In the genomic region with DNA sequence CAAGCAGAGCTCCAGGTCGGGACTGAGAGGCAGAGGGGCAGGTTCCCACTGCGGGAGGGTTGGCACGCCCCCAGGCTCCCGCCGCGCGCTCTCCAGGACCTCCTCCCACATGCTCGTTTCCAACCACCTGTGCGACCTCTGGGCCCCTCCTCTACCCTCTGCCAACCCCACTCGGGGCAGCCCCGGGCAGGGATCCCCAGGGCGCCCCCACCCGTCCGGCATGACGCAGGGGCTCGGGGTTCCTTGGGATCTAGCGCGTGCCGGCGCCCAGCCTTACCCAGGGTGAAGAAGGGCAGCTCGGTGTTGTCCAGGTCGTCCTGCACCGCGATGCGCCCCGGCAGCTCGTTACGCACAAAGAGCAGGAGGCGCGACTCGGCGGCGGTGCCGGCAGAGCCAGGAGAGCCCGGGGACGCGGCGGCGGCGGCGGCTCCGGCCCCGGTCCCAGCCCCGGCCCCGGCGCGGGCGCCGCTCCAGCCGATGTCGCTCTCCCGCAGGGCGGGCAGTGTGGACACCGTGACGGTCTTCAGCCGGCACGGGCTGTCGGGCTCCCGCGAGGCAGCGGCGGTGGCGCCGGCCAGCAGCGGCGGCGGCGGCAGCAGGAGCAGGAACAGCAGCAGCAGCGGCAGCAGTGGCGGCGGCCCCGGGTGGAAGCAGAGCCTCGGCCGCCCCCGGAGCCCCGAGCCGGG, we compare ENCODE assay signal across 9 cellular contexts. TPM values are rescaled to one million over a fixed set of nuclear protein-coding genes. Genes with fewer than 3 reads are reported as not detected.
DNase-seq lines count a peak whose midpoint lies in the region; ATAC-seq and TF ChIP-seq lines count a peak whose summit lies in the region.
"Had no signal": no experiment of that assay in that cellular context is flagged by ENCODE, and none has a peak within 500 bp of the region (broad histone marks: within the 10 kb centered on the region; RNA-seq: fewer than 3 reads in every experiment).

No MANE protein-coding gene starts in this region.

- peak overlapping the region; percentile 10; the same call in 1 of the 2 replicates for H3K4me3 ChIP-seq in AG04450 (ENCODE audit: low read depth, low read length)
- H3K4me3 ChIP-seq in cardiac fibroblast (replicated peaks in 1 of 2; ENCODE audit: low read depth in 2 of 2, low read length in 2 of 2): peak overlapping the region; percentile 26 to 32
- peak overlapping the region; percentile 16 to 47 (median 21) for H3K4me3 ChIP-seq in right lobe of liver

- H3K36me3 ChIP-seq in right lobe of liver: no peaks in the 10 kb centered on the region

- TF ChIP-seq CTCF in AG04450 (IDR thresholded peaks at IDR 0.05; ENCODE audit: low read depth, low read length) (no peak), cardiac fibroblast (IDR thresholded peaks at IDR 0.05; ENCODE audit: low read depth, low read length) (no peak), right lobe of liver (IDR thresholded peaks at IDR 0.05) (no peak), type B pancreatic cell (conservative IDR thresholded peaks at IDR 0.05) (no peak)

- peak overlapping the region; percentile 90 for H3K4me3 Mint-ChIP-seq in type B pancreatic cell
- H3K4me3 Mint-ChIP-seq: activated T-cell treated with anti-CD3 and anti-CD28 coated beads, Interleukin-2, amount 50 U/mL, for 4 hours had no signal

- DNase-seq in AG04450 (ENCODE audit: low read depth, low spot score) (no peak), HEK293T (ENCODE audit: extremely low spot score) (peak; percentile 25), cardiac fibroblast (ENCODE audit: low read depth in 2 of 2) (peak in 1 of 2 donors; percentile 12), right lobe of liver (peak; percentile 41 to 58 (median 49)), type B pancreatic cell (ENCODE audit: extremely low spot score, unreplicated experiment) (no peak), mesenteric fat pad (ENCODE audit: low spot score) (no peak), activated T-cell treated with anti-CD3 and anti-CD28 coated beads for 4 hours (no peak)
- DNase-seq in stimulated activated CD4-positive, alpha-beta T cell treated with anti-CD3 and anti-CD28 coated beads, Interleukin-4, amount 100 ng/mL, for 24 hours: no peak
- DNase-seq: activated T-cell treated with anti-CD3 and anti-CD28 coated beads, Interleukin-2, amount 50 U/mL, for 4 hours had no signal

- CTCF ChIA-PET in AG04450 (lab: Charles Lee) (no interaction called here), HEK293T (lab: Yijun Ruan, JAX) (no interaction called here)

- no peaks in the 10 kb centered on the region for H3K9me3 Mint-ChIP-seq in type B pancreatic cell

- ATAC-seq in right lobe of liver: peak; percentile 56 to 73 (median 69)

- 0% methylated on average over 7 of the region's 77 CpGs for WGBS in right lobe of liver (ENCODE audit: insufficient coverage, low coverage, low lambda C conversion rate, missing lambda C conversion rate)

- no peaks in the 10 kb centered on the region for H3K4me1 Mint-ChIP-seq in type B pancreatic cell (ENCODE audit: unreplicated experiment)

- no peaks in the 10 kb centered on the region for H3K36me3 Mint-ChIP-seq in type B pancreatic cell

- H3K4me1 ChIP-seq in right lobe of liver: peaks cover 0 to 9% (median 0%) of the 10 kb centered on the region in 4 donors

- TF ChIP-seq POLR2A in right lobe of liver (IDR thresholded peaks at IDR 0.05): no peak

- H3K27me3 Mint-ChIP-seq in type B pancreatic cell: peaks cover 45% of the 10 kb centered on the region

- H3K27me3 ChIP-seq in AG04450 (ENCODE audit: control insufficient read depth, insufficient read depth, low read length) (peaks cover 23% of the 10 kb centered on the region), right lobe of liver (peaks cover 0 to 19% of the 10 kb centered on the region in 2 donors)

- peak overlapping the region; percentile 44 for H3K27ac Mint-ChIP-seq in type B pancreatic cell

- POLR2A ChIA-PET in AG04450 (lab: Yijun Ruan, JAX) (no interaction called here), HEK293T (lab: Yijun Ruan, JAX) (no interaction called here)

- intact Hi-C loops in right lobe of liver (cut with DNase I): no loop called here

- H3K9me3 ChIP-seq in AG04450 (ENCODE audit: control insufficient read depth, insufficient read depth, low read length) (no peaks in the 10 kb centered on the region; the same call in 1 of the 2 replicates), right lobe of liver (no peaks in the 10 kb centered on the region)

- H3K27ac ChIP-seq in AG04450 (ENCODE audit: low read depth, low read length) (no peak overlapping the region), right lobe of liver (no peak overlapping the region)

TF ChIP-seq in HEK293T, 16 proteins besides CTCF, POLR2A, EP300 and RAD21:
- no peak for TF ChIP-seq FOXM1 (IDR thresholded peaks at IDR 0.05; ENCODE audit: borderline replicate concordance)

RNA-seq across cellular contexts. Expression of gene ASTN2, which starts 0.5 kb away (rescaled TPM):
- polyA plus RNA-seq in AG04450 (2011; rRNA removed): 6.6 and 7.7 TPM in 2 replicates
- polyA minus RNA-seq in AG04450 (2011; rRNA and poly(A)+ RNA removed): 11.8 and 16.7 TPM in 2 replicates
- total RNA-seq in right lobe of liver: 1 to 10 TPM in 5 of 6 experiments, under 1 TPM in 1; 0.91 to 3.1 (median 2.5) TPM
- total RNA-seq in type B pancreatic cell (ENCODE audit: low replicate concordance): 15.9 and 18.0 TPM in 2 replicates
- 3.1 TPM for total RNA-seq in mesenteric fat pad

Comparison
In these comparisons a context has a peak if more than half of its experiments do, and no peak if none do; other contexts are left out.
1. DNase-seq: peak in HEK293T (single experiment) and right lobe of liver (3 of 3); none in AG04450 (single experiment), type B pancreatic cell (single experiment), stimulated activated CD4-positive, alpha-beta T cell treated with anti-CD3 and anti-CD28 coated beads, Interleukin-4, amount 100 ng/mL, for 24 hours (single experiment), mesenteric fat pad (single experiment) and activated T-cell treated with anti-CD3 and anti-CD28 coated beads for 4 hours (single experiment).
2. Peak in every context shown above with its lines, with median percentiles within 50 percentile points of each other: H3K4me3 ChIP-seq.